ENCODE assay signal across 1 cellular context in genomic region chr19:4971424-4971793, GRCh38.
TF ChIP-seq lines count a peak whose summit lies in the region.

No MANE protein-coding gene starts in this region.

TF ChIP-seq in HepG2, 621 proteins besides CTCF, POLR2A, EP300 and RAD21 (continued from another document and continues in another):
- TF ChIP-seq SALL1 (CRISPR knock-in tag; IDR thresholded peaks at IDR 0.05) (peak; percentile 48; the same call in 1 of the 2 replicates), TARDBP (CRISPR knock-in tag; IDR thresholded peaks at IDR 0.05) (peak; percentile 36; the same call in 1 of the 2 replicates), ZNF781 (CRISPR knock-in tag; IDR thresholded peaks at IDR 0.05; ENCODE audit: borderline replicate concordance, not compliant biosample characterization) (no peak), ZNF382 (CRISPR knock-in tag; IDR thresholded peaks at IDR 0.05; ENCODE audit: borderline replicate concordance) (no peak), HIVEP1 (CRISPR knock-in tag; IDR thresholded peaks at IDR 0.05) (peak; percentile 74; the same call in 1 of the 2 replicates), ZNF207 (IDR thresholded peaks at IDR 0.05; ENCODE audit: borderline replicate concordance) (no peak), GFI1 (CRISPR knock-in tag; IDR thresholded peaks at IDR 0.05; ENCODE audit: borderline replicate concordance) (no peak), MED8 (CRISPR knock-in tag; IDR thresholded peaks at IDR 0.05; ENCODE audit: insufficient replicate concordance) (no peak), TFAP4 (IDR thresholded peaks at IDR 0.05; ENCODE audit: borderline replicate concordance, low read depth) (peak; percentile 66; the same call in 1 of the 2 replicates), RXRA (CRISPR knock-in tag; IDR thresholded peaks at IDR 0.05) (peak; percentile 45; the same call in 1 of the 2 replicates), ZNF350 (CRISPR knock-in tag; IDR thresholded peaks at IDR 0.05; ENCODE audit: borderline replicate concordance, low read depth) (peak; percentile 52; the same call in 1 of the 2 replicates), SNAPC5 (CRISPR knock-in tag; IDR thresholded peaks at IDR 0.05; ENCODE audit: borderline replicate concordance) (no peak), ARNTL (CRISPR knock-in tag; IDR thresholded peaks at IDR 0.05) (0 out of 2 replicates have a peak, but pooled peaks have one; percentile 50), ZNF280D (CRISPR knock-in tag; IDR thresholded peaks at IDR 0.05) (no peak), ZBTB39 (CRISPR knock-in tag; IDR thresholded peaks at IDR 0.05) (0 out of 2 replicates have a peak, but pooled peaks have one; percentile 49), MIER3 (CRISPR knock-in tag; IDR thresholded peaks at IDR 0.05; ENCODE audit: borderline replicate concordance) (no peak), DRAP1 (CRISPR knock-in tag; IDR thresholded peaks at IDR 0.05) (0 out of 2 replicates have a peak, but pooled peaks have one; percentile 24), SAFB2 (CRISPR knock-in tag; IDR thresholded peaks at IDR 0.05; ENCODE audit: borderline replicate concordance, low read depth) (peak; percentile 80; the same call in 1 of the 2 replicates), HNRNPLL (IDR thresholded peaks at IDR 0.05; ENCODE audit: low read depth, low read length, poor library complexity, severe bottlenecking) (no peak), SIN3A (IDR thresholded peaks at IDR 0.05; ENCODE audit: borderline replicate concordance, low read depth, low read length) (peak; percentile 61; the same call in 1 of the 2 replicates), ESRRA (CRISPR knock-in tag; IDR thresholded peaks at IDR 0.05; ENCODE audit: low read depth) (0 out of 2 replicates have a peak, but pooled peaks have one; percentile 56), ZNF547 (CRISPR knock-in tag; IDR thresholded peaks at IDR 0.05) (peak; percentile 11; the same call in 1 of the 2 replicates), SIX4 (CRISPR knock-in tag; IDR thresholded peaks at IDR 0.05) (no peak), HCFC1 (IDR thresholded peaks at IDR 0.05; ENCODE audit: low read depth, low read length) (no peak), ZNF609 (CRISPR knock-in tag; IDR thresholded peaks at IDR 0.05; ENCODE audit: borderline replicate concordance) (0 out of 2 replicates have a peak, but pooled peaks have one; percentile 59), PAWR (CRISPR knock-in tag; IDR thresholded peaks at IDR 0.05; ENCODE audit: borderline replicate concordance) (no peak), ZNF276 (CRISPR knock-in tag; IDR thresholded peaks at IDR 0.05; ENCODE audit: low read depth) (0 out of 2 replicates have a peak, but pooled peaks have one; percentile 13), ZNF121 (CRISPR knock-in tag; IDR thresholded peaks at IDR 0.05) (no peak), NBN (conservative IDR thresholded peaks at IDR 0.05) (no peak), CENPX (CRISPR knock-in tag; IDR thresholded peaks at IDR 0.05) (no peak), ZNF343 (CRISPR knock-in tag; IDR thresholded peaks at IDR 0.05) (peak; percentile 65; the same call in 1 of the 2 replicates), PITX1 (CRISPR knock-in tag; IDR thresholded peaks at IDR 0.05) (0 out of 2 replicates have a peak, but pooled peaks have one; percentile 11), MAX (IDR thresholded peaks at IDR 0.05) (peak; percentile 45), SKIL (CRISPR knock-in tag; IDR thresholded peaks at IDR 0.05; ENCODE audit: borderline replicate concordance) (0 out of 2 replicates have a peak, but pooled peaks have one; percentile 30), ZNF263 (CRISPR knock-in tag; IDR thresholded peaks at IDR 0.05) (peak; percentile 43; the same call in 1 of the 2 replicates)
